ENCODE assay signal across 1 cellular context in the genomic region with DNA sequence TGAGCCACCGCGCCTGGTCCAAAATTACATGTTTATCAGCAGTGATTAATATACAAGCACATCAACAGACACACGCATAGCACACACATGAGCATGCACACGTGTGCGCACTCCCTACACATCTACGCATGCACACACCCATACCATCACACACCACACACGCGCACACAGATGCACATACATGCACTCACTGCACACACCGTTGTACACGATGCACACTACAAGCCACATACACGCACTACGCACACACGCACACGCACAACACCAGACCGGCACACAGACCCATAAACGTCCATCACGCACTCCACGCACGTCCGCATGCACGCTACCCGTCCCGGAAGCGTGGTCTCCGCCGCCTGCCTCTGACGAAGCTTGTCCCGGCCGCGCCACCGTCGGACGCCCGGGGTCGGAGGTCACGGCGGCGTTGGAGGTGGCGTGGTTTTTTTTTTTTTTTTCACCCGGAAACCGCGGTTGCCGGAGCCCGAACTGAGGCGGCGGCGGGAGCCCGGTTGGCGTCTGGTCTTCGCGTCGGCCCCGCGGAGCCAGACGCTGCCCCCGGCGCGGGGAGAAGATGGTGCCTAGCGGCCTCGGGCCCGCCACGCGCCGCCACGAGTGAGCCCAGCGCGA.
TF ChIP-seq lines count a peak whose summit lies in the region.

A gene with protein sequence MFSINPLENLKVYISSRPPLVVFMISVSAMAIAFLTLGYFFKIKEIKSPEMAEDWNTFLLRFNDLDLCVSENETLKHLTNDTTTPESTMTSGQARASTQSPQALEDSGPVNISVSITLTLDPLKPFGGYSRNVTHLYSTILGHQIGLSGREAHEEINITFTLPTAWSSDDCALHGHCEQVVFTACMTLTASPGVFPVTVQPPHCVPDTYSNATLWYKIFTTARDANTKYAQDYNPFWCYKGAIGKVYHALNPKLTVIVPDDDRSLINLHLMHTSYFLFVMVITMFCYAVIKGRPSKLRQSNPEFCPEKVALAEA (plus strand): TSS at position 457 of the 627 bp plus-strand sequence. CDS start 20,641 bp downstream, outside the sequence.

TF ChIP-seq in K562, 482 proteins besides CTCF, POLR2A, EP300 and RAD21 (continued from another document and continues in another):
- TF ChIP-seq, protein P1, sequence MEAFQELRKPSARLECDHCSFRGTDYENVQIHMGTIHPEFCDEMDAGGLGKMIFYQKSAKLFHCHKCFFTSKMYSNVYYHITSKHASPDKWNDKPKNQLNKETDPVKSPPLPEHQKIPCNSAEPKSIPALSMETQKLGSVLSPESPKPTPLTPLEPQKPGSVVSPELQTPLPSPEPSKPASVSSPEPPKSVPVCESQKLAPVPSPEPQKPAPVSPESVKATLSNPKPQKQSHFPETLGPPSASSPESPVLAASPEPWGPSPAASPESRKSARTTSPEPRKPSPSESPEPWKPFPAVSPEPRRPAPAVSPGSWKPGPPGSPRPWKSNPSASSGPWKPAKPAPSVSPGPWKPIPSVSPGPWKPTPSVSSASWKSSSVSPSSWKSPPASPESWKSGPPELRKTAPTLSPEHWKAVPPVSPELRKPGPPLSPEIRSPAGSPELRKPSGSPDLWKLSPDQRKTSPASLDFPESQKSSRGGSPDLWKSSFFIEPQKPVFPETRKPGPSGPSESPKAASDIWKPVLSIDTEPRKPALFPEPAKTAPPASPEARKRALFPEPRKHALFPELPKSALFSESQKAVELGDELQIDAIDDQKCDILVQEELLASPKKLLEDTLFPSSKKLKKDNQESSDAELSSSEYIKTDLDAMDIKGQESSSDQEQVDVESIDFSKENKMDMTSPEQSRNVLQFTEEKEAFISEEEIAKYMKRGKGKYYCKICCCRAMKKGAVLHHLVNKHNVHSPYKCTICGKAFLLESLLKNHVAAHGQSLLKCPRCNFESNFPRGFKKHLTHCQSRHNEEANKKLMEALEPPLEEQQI (IDR thresholded peaks at IDR 0.05), result 0 out of 2 replicates have a peak, but pooled peaks have one; percentile 32
- TF ChIP-seq EZH2 (IDR thresholded peaks at IDR 0.05; ENCODE audit: borderline replicate concordance, low read depth, low read length) (no peak), ZNF175 (CRISPR knock-in tag; IDR thresholded peaks at IDR 0.05; ENCODE audit: low read depth) (no peak), ZNF589 (CRISPR knock-in tag; IDR thresholded peaks at IDR 0.05; ENCODE audit: low read depth) (no peak), SAFB (IDR thresholded peaks at IDR 0.05; ENCODE audit: borderline replicate concordance, low read depth, low read length) (peak; percentile 98), LARP7 (IDR thresholded peaks at IDR 0.05) (peak; percentile 100), ZKSCAN3 (CRISPR knock-in tag; IDR thresholded peaks at IDR 0.05) (no peak), SIRT6 (IDR thresholded peaks at IDR 0.05; ENCODE audit: low read depth, low read length) (no peak), BMI1 (IDR thresholded peaks at IDR 0.05; ENCODE audit: low read length) (no peak), ZNF436 (CRISPR knock-in tag; IDR thresholded peaks at IDR 0.05) (no peak), TEAD2 (tag; IDR thresholded peaks at IDR 0.05) (no peak), TCF3 (CRISPR knock-in tag; IDR thresholded peaks at IDR 0.05) (no peak), ZNF232 (CRISPR knock-in tag; IDR thresholded peaks at IDR 0.05) (no peak), CTBP1 (IDR thresholded peaks at IDR 0.05; ENCODE audit: borderline replicate concordance) (peak; percentile 90; the same call in 1 of the 2 replicates), RFX7 (CRISPR knock-in tag; IDR thresholded peaks at IDR 0.05) (no peak), LCOR (CRISPR knock-in tag; IDR thresholded peaks at IDR 0.05) (peak; percentile 39; the same call in 1 of the 2 replicates), BACH1 (tag; IDR thresholded peaks at IDR 0.05) (no peak), PML (IDR thresholded peaks at IDR 0.05; ENCODE audit: low read length) (no peak; the same call in 1 of the 2 replicates), HNRNPLL (IDR thresholded peaks at IDR 0.05; ENCODE audit: low read depth, low read length, poor library complexity, severe bottlenecking) (peak; percentile 91), NFXL1 (CRISPR knock-in tag; IDR thresholded peaks at IDR 0.05) (no peak), ZBED1 (IDR thresholded peaks at IDR 0.05) (peak; percentile 57; the same call in 1 of the 2 replicates), ETV1 (tag; conservative IDR thresholded peaks at IDR 0.05; ENCODE audit: low read depth) (peak; percentile 98), KHSRP (IDR thresholded peaks at IDR 0.05) (no peak), HDAC3 (IDR thresholded peaks at IDR 0.05; ENCODE audit: borderline replicate concordance, partially characterized antibody) (no peak), SPI1 (IDR thresholded peaks at IDR 0.05; ENCODE audit: borderline replicate concordance, low read depth, low read length) (no peak), ZNF695 (CRISPR knock-in tag; IDR thresholded peaks at IDR 0.05) (no peak), MYC (IDR thresholded peaks at IDR 0.05; ENCODE audit: low read depth, low read length) (peak; percentile 99), MYC (CRISPR knock-in tag; IDR thresholded peaks at IDR 0.05; ENCODE audit: borderline replicate concordance, low read depth) (peak; percentile 98), ZNF444 (CRISPR knock-in tag; IDR thresholded peaks at IDR 0.05) (no peak), ZNF347 (CRISPR knock-in tag; IDR thresholded peaks at IDR 0.05; ENCODE audit: low read depth) (no peak), KLF6 (CRISPR knock-in tag; IDR thresholded peaks at IDR 0.05; ENCODE audit: borderline replicate concordance) (no peak), SAP30 (IDR thresholded peaks at IDR 0.05; ENCODE audit: borderline replicate concordance, insufficient read depth, low read depth, low read length, poor library complexity, severe bottlenecking) (peak; percentile 54)
- TF ChIP-seq, protein P2, sequence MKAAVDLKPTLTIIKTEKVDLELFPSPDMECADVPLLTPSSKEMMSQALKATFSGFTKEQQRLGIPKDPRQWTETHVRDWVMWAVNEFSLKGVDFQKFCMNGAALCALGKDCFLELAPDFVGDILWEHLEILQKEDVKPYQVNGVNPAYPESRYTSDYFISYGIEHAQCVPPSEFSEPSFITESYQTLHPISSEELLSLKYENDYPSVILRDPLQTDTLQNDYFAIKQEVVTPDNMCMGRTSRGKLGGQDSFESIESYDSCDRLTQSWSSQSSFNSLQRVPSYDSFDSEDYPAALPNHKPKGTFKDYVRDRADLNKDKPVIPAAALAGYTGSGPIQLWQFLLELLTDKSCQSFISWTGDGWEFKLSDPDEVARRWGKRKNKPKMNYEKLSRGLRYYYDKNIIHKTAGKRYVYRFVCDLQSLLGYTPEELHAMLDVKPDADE (conservative IDR thresholded peaks at IDR 0.05; ENCODE audit: control insufficient read depth, low read depth, low read length), result peak; percentile 56
- TF ChIP-seq, protein P3, sequence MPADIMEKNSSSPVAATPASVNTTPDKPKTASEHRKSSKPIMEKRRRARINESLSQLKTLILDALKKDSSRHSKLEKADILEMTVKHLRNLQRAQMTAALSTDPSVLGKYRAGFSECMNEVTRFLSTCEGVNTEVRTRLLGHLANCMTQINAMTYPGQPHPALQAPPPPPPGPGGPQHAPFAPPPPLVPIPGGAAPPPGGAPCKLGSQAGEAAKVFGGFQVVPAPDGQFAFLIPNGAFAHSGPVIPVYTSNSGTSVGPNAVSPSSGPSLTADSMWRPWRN (IDR thresholded peaks at IDR 0.05; ENCODE audit: low read depth), result no peak
- TF ChIP-seq, protein P4, sequence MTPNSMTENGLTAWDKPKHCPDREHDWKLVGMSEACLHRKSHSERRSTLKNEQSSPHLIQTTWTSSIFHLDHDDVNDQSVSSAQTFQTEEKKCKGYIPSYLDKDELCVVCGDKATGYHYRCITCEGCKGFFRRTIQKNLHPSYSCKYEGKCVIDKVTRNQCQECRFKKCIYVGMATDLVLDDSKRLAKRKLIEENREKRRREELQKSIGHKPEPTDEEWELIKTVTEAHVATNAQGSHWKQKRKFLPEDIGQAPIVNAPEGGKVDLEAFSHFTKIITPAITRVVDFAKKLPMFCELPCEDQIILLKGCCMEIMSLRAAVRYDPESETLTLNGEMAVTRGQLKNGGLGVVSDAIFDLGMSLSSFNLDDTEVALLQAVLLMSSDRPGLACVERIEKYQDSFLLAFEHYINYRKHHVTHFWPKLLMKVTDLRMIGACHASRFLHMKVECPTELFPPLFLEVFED (CRISPR knock-in tag; conservative IDR thresholded peaks at IDR 0.05), result peak; percentile 91
- TF ChIP-seq, protein P5, sequence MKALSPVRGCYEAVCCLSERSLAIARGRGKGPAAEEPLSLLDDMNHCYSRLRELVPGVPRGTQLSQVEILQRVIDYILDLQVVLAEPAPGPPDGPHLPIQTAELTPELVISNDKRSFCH (CRISPR knock-in tag; IDR thresholded peaks at IDR 0.05), result no peak
- TF ChIP-seq, protein P5 (tag; IDR thresholded peaks at IDR 0.05), result 0 out of 2 replicates have a peak, but pooled peaks have one; percentile 85
- TF ChIP-seq, protein P6, sequence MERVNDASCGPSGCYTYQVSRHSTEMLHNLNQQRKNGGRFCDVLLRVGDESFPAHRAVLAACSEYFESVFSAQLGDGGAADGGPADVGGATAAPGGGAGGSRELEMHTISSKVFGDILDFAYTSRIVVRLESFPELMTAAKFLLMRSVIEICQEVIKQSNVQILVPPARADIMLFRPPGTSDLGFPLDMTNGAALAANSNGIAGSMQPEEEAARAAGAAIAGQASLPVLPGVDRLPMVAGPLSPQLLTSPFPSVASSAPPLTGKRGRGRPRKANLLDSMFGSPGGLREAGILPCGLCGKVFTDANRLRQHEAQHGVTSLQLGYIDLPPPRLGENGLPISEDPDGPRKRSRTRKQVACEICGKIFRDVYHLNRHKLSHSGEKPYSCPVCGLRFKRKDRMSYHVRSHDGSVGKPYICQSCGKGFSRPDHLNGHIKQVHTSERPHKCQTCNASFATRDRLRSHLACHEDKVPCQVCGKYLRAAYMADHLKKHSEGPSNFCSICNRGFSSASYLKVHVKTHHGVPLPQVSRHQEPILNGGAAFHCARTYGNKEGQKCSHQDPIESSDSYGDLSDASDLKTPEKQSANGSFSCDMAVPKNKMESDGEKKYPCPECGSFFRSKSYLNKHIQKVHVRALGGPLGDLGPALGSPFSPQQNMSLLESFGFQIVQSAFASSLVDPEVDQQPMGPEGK (CRISPR knock-in tag; IDR thresholded peaks at IDR 0.05; ENCODE audit: borderline replicate concordance), result no peak
- TF ChIP-seq, protein P7, sequence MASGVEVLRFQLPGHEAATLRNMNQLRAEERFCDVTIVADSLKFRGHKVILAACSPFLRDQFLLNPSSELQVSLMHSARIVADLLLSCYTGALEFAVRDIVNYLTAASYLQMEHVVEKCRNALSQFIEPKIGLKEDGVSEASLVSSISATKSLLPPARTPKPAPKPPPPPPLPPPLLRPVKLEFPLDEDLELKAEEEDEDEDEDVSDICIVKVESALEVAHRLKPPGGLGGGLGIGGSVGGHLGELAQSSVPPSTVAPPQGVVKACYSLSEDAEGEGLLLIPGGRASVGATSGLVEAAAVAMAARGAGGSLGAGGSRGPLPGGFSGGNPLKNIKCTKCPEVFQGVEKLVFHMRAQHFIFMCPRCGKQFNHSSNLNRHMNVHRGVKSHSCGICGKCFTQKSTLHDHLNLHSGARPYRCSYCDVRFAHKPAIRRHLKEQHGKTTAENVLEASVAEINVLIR (CRISPR knock-in tag; IDR thresholded peaks at IDR 0.05), result peak; percentile 33; the same call in 1 of the 2 replicates
- TF ChIP-seq, protein P8, sequence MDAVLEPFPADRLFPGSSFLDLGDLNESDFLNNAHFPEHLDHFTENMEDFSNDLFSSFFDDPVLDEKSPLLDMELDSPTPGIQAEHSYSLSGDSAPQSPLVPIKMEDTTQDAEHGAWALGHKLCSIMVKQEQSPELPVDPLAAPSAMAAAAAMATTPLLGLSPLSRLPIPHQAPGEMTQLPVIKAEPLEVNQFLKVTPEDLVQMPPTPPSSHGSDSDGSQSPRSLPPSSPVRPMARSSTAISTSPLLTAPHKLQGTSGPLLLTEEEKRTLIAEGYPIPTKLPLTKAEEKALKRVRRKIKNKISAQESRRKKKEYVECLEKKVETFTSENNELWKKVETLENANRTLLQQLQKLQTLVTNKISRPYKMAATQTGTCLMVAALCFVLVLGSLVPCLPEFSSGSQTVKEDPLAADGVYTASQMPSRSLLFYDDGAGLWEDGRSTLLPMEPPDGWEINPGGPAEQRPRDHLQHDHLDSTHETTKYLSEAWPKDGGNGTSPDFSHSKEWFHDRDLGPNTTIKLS (IDR thresholded peaks at IDR 0.05; ENCODE audit: borderline replicate concordance, low read depth), result peak; percentile 94
- TF ChIP-seq, protein P9, sequence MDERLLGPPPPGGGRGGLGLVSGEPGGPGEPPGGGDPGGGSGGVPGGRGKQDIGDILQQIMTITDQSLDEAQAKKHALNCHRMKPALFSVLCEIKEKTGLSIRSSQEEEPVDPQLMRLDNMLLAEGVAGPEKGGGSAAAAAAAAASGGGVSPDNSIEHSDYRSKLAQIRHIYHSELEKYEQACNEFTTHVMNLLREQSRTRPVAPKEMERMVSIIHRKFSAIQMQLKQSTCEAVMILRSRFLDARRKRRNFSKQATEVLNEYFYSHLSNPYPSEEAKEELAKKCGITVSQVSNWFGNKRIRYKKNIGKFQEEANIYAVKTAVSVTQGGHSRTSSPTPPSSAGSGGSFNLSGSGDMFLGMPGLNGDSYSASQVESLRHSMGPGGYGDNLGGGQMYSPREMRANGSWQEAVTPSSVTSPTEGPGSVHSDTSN (CRISPR knock-in tag; IDR thresholded peaks at IDR 0.05; ENCODE audit: low read depth), result no peak
- TF ChIP-seq, protein P9 (tag; conservative IDR thresholded peaks at IDR 0.05; ENCODE audit: low read depth), result no peak
- TF ChIP-seq, protein P10, sequence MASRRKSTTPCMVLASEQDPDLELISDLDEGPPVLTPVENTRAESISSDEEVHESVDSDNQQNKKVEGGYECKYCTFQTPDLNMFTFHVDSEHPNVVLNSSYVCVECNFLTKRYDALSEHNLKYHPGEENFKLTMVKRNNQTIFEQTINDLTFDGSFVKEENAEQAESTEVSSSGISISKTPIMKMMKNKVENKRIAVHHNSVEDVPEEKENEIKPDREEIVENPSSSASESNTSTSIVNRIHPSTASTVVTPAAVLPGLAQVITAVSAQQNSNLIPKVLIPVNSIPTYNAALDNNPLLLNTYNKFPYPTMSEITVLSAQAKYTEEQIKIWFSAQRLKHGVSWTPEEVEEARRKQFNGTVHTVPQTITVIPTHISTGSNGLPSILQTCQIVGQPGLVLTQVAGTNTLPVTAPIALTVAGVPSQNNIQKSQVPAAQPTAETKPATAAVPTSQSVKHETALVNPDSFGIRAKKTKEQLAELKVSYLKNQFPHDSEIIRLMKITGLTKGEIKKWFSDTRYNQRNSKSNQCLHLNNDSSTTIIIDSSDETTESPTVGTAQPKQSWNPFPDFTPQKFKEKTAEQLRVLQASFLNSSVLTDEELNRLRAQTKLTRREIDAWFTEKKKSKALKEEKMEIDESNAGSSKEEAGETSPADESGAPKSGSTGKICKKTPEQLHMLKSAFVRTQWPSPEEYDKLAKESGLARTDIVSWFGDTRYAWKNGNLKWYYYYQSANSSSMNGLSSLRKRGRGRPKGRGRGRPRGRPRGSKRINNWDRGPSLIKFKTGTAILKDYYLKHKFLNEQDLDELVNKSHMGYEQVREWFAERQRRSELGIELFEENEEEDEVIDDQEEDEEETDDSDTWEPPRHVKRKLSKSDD (conservative IDR thresholded peaks at IDR 0.05; ENCODE audit: low read length), result peak; percentile 31; the same call in 1 of the 2 replicates
